In genomic region chr10:81000781-81001180, GRCh38 we compare ENCODE assay signal across 34 cellular contexts.
DNase-seq lines count a peak whose midpoint lies in the region; ATAC-seq, FAIRE-seq and TF ChIP-seq lines count a peak whose summit lies in the region.
"Had no signal": no experiment of that assay in that cellular context is flagged by ENCODE, and none has a peak within 500 bp of the region (broad histone marks: within the 10 kb centered on the region; RNA-seq: fewer than 3 reads in every experiment).

No MANE protein-coding gene starts in this region.

- no peak for TF ChIP-seq CTCF in HepG2 (CRISPR knock-in tag; IDR thresholded peaks at IDR 0.05)
- no peak for TF ChIP-seq CTCF in right lobe of liver (IDR thresholded peaks at IDR 0.05)
- TF ChIP-seq CTCF in 22Rv1 (IDR thresholded peaks at IDR 0.05), result no peak
- TF ChIP-seq CTCF in IMR-90 (conservative IDR thresholded peaks at IDR 0.05; ENCODE audit: low read depth, low read length), result no peak
- no peak for TF ChIP-seq CTCF in K562 (IDR thresholded peaks at IDR 0.05 in 2 of 3, conservative IDR thresholded peaks at IDR 0.05 in 1 of 3; ENCODE audit: insufficient read depth in 2 of 3, low read depth in 1 of 3, low read length in 3 of 3)
- no peak for TF ChIP-seq CTCF in vagina (IDR thresholded peaks at IDR 0.05)

- CTCF ChIA-PET in HepG2 (lab: Yijun Ruan, JAX; ENCODE audit: low intra/inter-chr PET ratio, low total read pairs), result no interaction called here
- CTCF ChIA-PET in IMR-90 (lab: Yijun Ruan, JAX), result no interaction called here
- CTCF ChIA-PET in K562 (lab: Yijun Ruan, JAX; ENCODE audit: low intra/inter-chr PET ratio), result interaction anchor here (0.6 kb wide), 1 partner anchor 1414 kb away, joined by 3 read pairs; no protein-coding TSS in a partner anchor

- no TSS peak for BruUV-seq in HepG2 (replicated peaks; lab: Mats Ljungman, UMichigan)
- no TSS peak for BruUV-seq in IMR-90 (replicated peaks; lab: Mats Ljungman, UMichigan)
- BruUV-seq in K562 (replicated peaks; lab: Mats Ljungman, UMichigan), result no TSS peak

- H3K23ac ChIP-seq in IMR-90 (ENCODE audit: low read depth, low read length), result no peak overlapping the region

- H3K36me3 ChIP-seq in HepG2 (replicated peaks in 1 of 2; ENCODE audit: control insufficient read depth in 1 of 2, insufficient read depth in 2 of 2, low read length in 2 of 2) (no peaks in the 10 kb centered on the region), right lobe of liver (no peaks in the 10 kb centered on the region), IMR-90 (ENCODE audit: control insufficient read depth, insufficient read depth, low read length) (no peaks in the 10 kb centered on the region), K562 (ENCODE audit: control insufficient read depth, insufficient read depth, low read length) (no peaks in the 10 kb centered on the region), vagina (no peaks in the 10 kb centered on the region)
- H3K36me3 ChIP-seq: BE2C; BLaER1; BLaER1 treated with 17β-estradiol and CSF1 and Interleukin-3, amounts not matched to agents 10 nM and 100 nM had no signal

- intact Hi-C loops in HepG2 (cut with micrococcal nuclease; ENCODE audit: unreplicated experiment), result no loop called here
- intact Hi-C loops in right lobe of liver (cut with DNase I), result no loop called here
- intact Hi-C loops in IMR-90 (cut with micrococcal nuclease), result no loop called here
- intact Hi-C loops in K562 (cut with micrococcal nuclease), result no loop called here
- intact Hi-C loops in vagina (cut with DNase I), result no loop called here

- no peak for ATAC-seq in HepG2
- no peak for ATAC-seq in right lobe of liver
- no peak for ATAC-seq in IMR-90 (ENCODE audit: low read depth)
- ATAC-seq in K562, result no peak
- no peak for ATAC-seq in HG02588 (IDR thresholded peaks at IDR 0.05; ENCODE audit: unreplicated experiment)
- ATAC-seq in GM18870 (IDR thresholded peaks at IDR 0.05; ENCODE audit: unreplicated experiment), result no peak
- ATAC-seq: A549; CD8-positive, alpha-beta T cell had no signal

- no peak overlapping the region for H2BK120ac ChIP-seq in IMR-90 (ENCODE audit: low read depth, low read length)

- no peak overlapping the region for H3K4ac ChIP-seq in IMR-90 (ENCODE audit: low read depth, low read length)

- H2BK5ac ChIP-seq in IMR-90 (ENCODE audit: low read depth, low read length, poor library complexity, severe bottlenecking), result no peak overlapping the region

- H3K9me1 ChIP-seq in IMR-90 (ENCODE audit: insufficient read depth, low read length) (no peaks in the 10 kb centered on the region), K562 (ENCODE audit: control insufficient read depth, insufficient read depth, low read length) (no peaks in the 10 kb centered on the region)

- H4K8ac ChIP-seq in IMR-90 (ENCODE audit: low read depth in 2 of 2, low read length in 2 of 2), result no peak overlapping the region

- in situ Hi-C loops in HepG2 (cut with HindIII; ENCODE audit: extremely low pct_ligation_motif_present, low pct_unique_long_range_greater_than_20kb), result no loop called here
- in situ Hi-C loops in IMR-90 (cut with MboI; ENCODE audit: low sequenced_read_pairs), result no loop called here
- in situ Hi-C loops in K562 (cut with MboI), result no loop called here

- H3K79me2 ChIP-seq in HepG2 (ENCODE audit: insufficient read depth, low read length) (no peaks in the 10 kb centered on the region), K562 (ENCODE audit: control insufficient read depth, insufficient read depth, low read length) (no peaks in the 10 kb centered on the region)

- no peak for TF ChIP-seq EP300 in HepG2 (IDR thresholded peaks at IDR 0.05; ENCODE audit: low read depth in 2 of 2, low read length in 2 of 2)
- no peak for TF ChIP-seq EP300 in HepG2 (CRISPR knock-in tag; IDR thresholded peaks at IDR 0.05; ENCODE audit: borderline replicate concordance)
- no peak for TF ChIP-seq EP300 in K562 (IDR thresholded peaks at IDR 0.05; ENCODE audit: low read length)

- no peaks in the 10 kb centered on the region for H3K79me1 ChIP-seq in IMR-90 (ENCODE audit: low read depth in 1 of 2, low read length in 2 of 2)

- H2AK9ac ChIP-seq in IMR-90 (replicated peaks; ENCODE audit: low read depth, low read length, poor library complexity), result no peak overlapping the region

- H3K4me1 ChIP-seq in HepG2 (ENCODE audit: insufficient read depth, low read length) (no peaks in the 10 kb centered on the region), right lobe of liver (no peaks in the 10 kb centered on the region), IMR-90 (ENCODE audit: control insufficient read depth, insufficient read depth, low read length) (no peaks in the 10 kb centered on the region), K562 (replicated peaks in 1 of 2; ENCODE audit: control insufficient read depth in 2 of 2, insufficient read depth in 2 of 2, low read length in 2 of 2) (no peaks in the 10 kb centered on the region), vagina (no peaks in the 10 kb centered on the region)
- H3K4me1 ChIP-seq: A549; BE2C; BLaER1; BLaER1 treated with 17β-estradiol and CSF1 and Interleukin-3, amounts not matched to agents 10 nM and 100 nM; Caco-2 had no signal

- H3K14ac ChIP-seq in IMR-90 (replicated peaks; ENCODE audit: low read depth, low read length), result no peak overlapping the region

- H3K27me3 ChIP-seq in HepG2 (ENCODE audit: control insufficient read depth in 1 of 2, insufficient read depth in 2 of 2, low read length in 2 of 2) (no peaks in the 10 kb centered on the region), right lobe of liver (no peaks in the 10 kb centered on the region), IMR-90 (ENCODE audit: control insufficient read depth, insufficient read depth, low read length) (no peaks in the 10 kb centered on the region), K562 (ENCODE audit: control insufficient read depth in 2 of 2, insufficient read depth in 2 of 2, low read length in 2 of 2) (no peaks in the 10 kb centered on the region), vagina (no peaks in the 10 kb centered on the region)
- H3K27me3 ChIP-seq: BE2C; BLaER1; BLaER1 treated with 17β-estradiol and CSF1 and Interleukin-3, amounts not matched to agents 10 nM and 100 nM had no signal

- H3K9me3 ChIP-seq in HepG2 (ENCODE audit: low read length), result no peaks in the 10 kb centered on the region
- no peaks in the 10 kb centered on the region for H3K9me3 ChIP-seq in right lobe of liver
- peaks cover 13% of the 10 kb centered on the region for H3K9me3 ChIP-seq in IMR-90 (ENCODE audit: control insufficient read depth, insufficient read depth, low read length)
- no peaks in the 10 kb centered on the region for H3K9me3 ChIP-seq in K562 (replicated peaks; ENCODE audit: control insufficient read depth, insufficient read depth, low read depth, low read length)
- H3K9me3 ChIP-seq in vagina, result no peaks in the 10 kb centered on the region
- H3K9me3 ChIP-seq: A549, BE2C, Caco-2 had no signal

- H4K91ac ChIP-seq in IMR-90 (ENCODE audit: insufficient read depth, low read depth, low read length), result no peak overlapping the region

- no peaks in the 10 kb centered on the region for H4K20me1 ChIP-seq in HepG2 (ENCODE audit: insufficient read depth, low read length)
- no peaks in the 10 kb centered on the region for H4K20me1 ChIP-seq in IMR-90 (ENCODE audit: insufficient read depth, low read length)
- H4K20me1 ChIP-seq in K562 (replicated peaks; ENCODE audit: control insufficient read depth, insufficient read depth, low read length), result no peaks in the 10 kb centered on the region
- H4K20me1 ChIP-seq: BLaER1; BLaER1 treated with 17β-estradiol and CSF1 and Interleukin-3, amounts not matched to agents 10 nM and 100 nM had no signal

- H3K18ac ChIP-seq in IMR-90 (ENCODE audit: low read depth, low read length), result no peak overlapping the region

- no peak overlapping the region for H4K5ac ChIP-seq in IMR-90 (ENCODE audit: low read depth, low read length)

- H3K56ac ChIP-seq in IMR-90 (ENCODE audit: extremely low read depth, insufficient read depth, low read length), result no peak overlapping the region

- no peak overlapping the region for H2AFZ ChIP-seq in HepG2 (ENCODE audit: low read length)
- no peak overlapping the region for H2AFZ ChIP-seq in IMR-90 (replicated peaks; ENCODE audit: low read length, poor library complexity)
- no peak overlapping the region for H2AFZ ChIP-seq in K562 (ENCODE audit: low read depth, low read length)

- POLR2A ChIA-PET in HepG2 (lab: Yijun Ruan, JAX) (no interaction called here), IMR-90 (lab: Charles Lee; ENCODE audit: unreplicated experiment) (no interaction called here), K562 (lab: Yijun Ruan, JAX) (no interaction called here)

- DNase-seq in HepG2 (ENCODE audit: low spot score) (no peak), right lobe of liver (no peak), IMR-90 (no peak), K562 (ENCODE audit: extremely low read depth in 1 of 4, low spot score in 3 of 4) (no peak), vagina (ENCODE audit: extremely low spot score in 2 of 2) (no peak)
- DNase-seq: 8988T; ACHN; AML-193; BE2C; C1 segment of cervical spinal cord; Caco-2; Calu3; CD4-positive, alpha-beta memory T cell; CD4-positive, alpha-beta T cell; CD4-positive, CD25-positive, alpha-beta regulatory T cell; CD8-positive, alpha-beta memory T cell; CD8-positive, alpha-beta T cell; COR-L47; DMS 273 treated with DMSO at 0.1 percent for 48 hours; DMS153; DMS53; DMS79; DMS79 treated with DMSO at 0.1 percent for 48 hours; DND-41; EL had no signal

- FAIRE-seq in HepG2 (lab: Jason Lieb, UNC), result no peak
- FAIRE-seq in K562 (lab: Jason Lieb, UNC), result no peak
- FAIRE-seq: A204.1, A549, D721Med had no signal

- TF ChIP-seq POLR2A in HepG2 (IDR thresholded peaks at IDR 0.05; ENCODE audit: insufficient read depth in 1 of 2, low read depth in 2 of 2, low read length in 2 of 2) (no peak), right lobe of liver (IDR thresholded peaks at IDR 0.05) (no peak), IMR-90 (IDR thresholded peaks at IDR 0.05; ENCODE audit: low read depth, low read length) (no peak), K562 (conservative IDR thresholded peaks at IDR 0.05) (no peak), vagina (IDR thresholded peaks at IDR 0.05) (no peak)

- H3K4me2 ChIP-seq in HepG2 (ENCODE audit: low read depth, low read length), result no peak overlapping the region
- no peak overlapping the region for H3K4me2 ChIP-seq in IMR-90 (ENCODE audit: low read depth, low read length)
- H3K4me2 ChIP-seq in K562 (ENCODE audit: insufficient read depth, low read length), result no peak overlapping the region
- H3K4me2 ChIP-seq: A549; BLaER1; BLaER1 treated with 17β-estradiol and CSF1 and Interleukin-3, amounts not matched to agents 10 nM and 100 nM had no signal

- H2AK5ac ChIP-seq in IMR-90 (ENCODE audit: low read depth, low read length), result no peak overlapping the region

- H3K4me3 ChIP-seq in HepG2 (replicated peaks in 1 of 3; ENCODE audit: insufficient read depth in 1 of 3, low read depth in 2 of 3, low read length in 3 of 3) (no peak overlapping the region), right lobe of liver (no peak overlapping the region), IMR-90 (ENCODE audit: insufficient read depth, low read depth, low read length) (no peak overlapping the region), K562 (no peak overlapping the region), vagina (no peak overlapping the region)
- H3K4me3 ChIP-seq: A549; BLaER1; BLaER1 treated with 17β-estradiol and CSF1 and Interleukin-3, amounts not matched to agents 10 nM and 100 nM had no signal

- dilution Hi-C loops in IMR-90 (cut with HindIII; ENCODE audit: low sequenced_read_pairs, unreplicated experiment), result no loop called here

- whole genome bisulfite sequencing in HepG2 (ENCODE audit: low lambda C conversion rate), result 7% methylated on average over 1 of the region's 1 CpG
- 81% methylated on average over 1 of the region's 1 CpG for WGBS in right lobe of liver (ENCODE audit: insufficient coverage, low coverage, low lambda C conversion rate, missing lambda C conversion rate)
- WGBS in IMR-90 (ENCODE audit: extremely low coverage in 2 of 2, insufficient read length in 1 of 2), 2 experiments, result no CpG with 5 or more reads among the region's 1 CpG
- WGBS in K562 (ENCODE audit: insufficient coverage, low coverage, missing lambda C conversion rate), result 4% methylated on average over 1 of the region's 1 CpG

- no peak overlapping the region for H2BK15ac ChIP-seq in IMR-90 (ENCODE audit: low read depth, low read length)

- H3K9ac ChIP-seq in HepG2 (ENCODE audit: insufficient read depth, low read depth, low read length) (no peak overlapping the region), IMR-90 (ENCODE audit: low read depth, low read length) (no peak overlapping the region), K562 (ENCODE audit: insufficient read depth in 1 of 2, low read depth in 2 of 2, low read length in 2 of 2) (no peak overlapping the region)
- H3K9ac ChIP-seq: BLaER1; BLaER1 treated with 17β-estradiol and CSF1 and Interleukin-3, amounts not matched to agents 10 nM and 100 nM had no signal

- no peak overlapping the region for H2BK20ac ChIP-seq in IMR-90 (ENCODE audit: low read depth, low read length)

- no peak for TF ChIP-seq RAD21 in HepG2 (CRISPR knock-in tag; IDR thresholded peaks at IDR 0.05)
- TF ChIP-seq RAD21 in IMR-90 (IDR thresholded peaks at IDR 0.05; ENCODE audit: low read length), result no peak
- TF ChIP-seq RAD21 in K562 (CRISPR knock-in tag; conservative IDR thresholded peaks at IDR 0.05 in 1 of 2, IDR thresholded peaks at IDR 0.05 in 1 of 2), result no peak

- H3K27ac ChIP-seq in HepG2 (ENCODE audit: extremely low read length, insufficient read depth, low read length) (no peak overlapping the region), right lobe of liver (no peak overlapping the region), 22Rv1 (0 out of 2 replicates have a peak overlapping the region, but pooled peaks have one; percentile 79), IMR-90 (ENCODE audit: insufficient read depth, low read length) (no peak overlapping the region), K562 (ENCODE audit: extremely low read depth, low read depth, low read length) (no peak overlapping the region), vagina (no peak overlapping the region)
- H3K27ac ChIP-seq: A549; BLaER1; BLaER1 treated with 17β-estradiol and CSF1 and Interleukin-3, amounts not matched to agents 10 nM and 100 nM; C4-2B had no signal

Comparison
In these comparisons a context has a peak if more than half of its experiments do, and no peak if none do; other contexts are left out.
1. Of the 241 proteins assayed by ChIP-seq in both HepG2 and K562: peak only in HepG2: MAFF and MAFK; only in K562: MAFG; in both: none; in neither: 238.